1 cellular context compared by ENCODE assay signal in the genomic region with DNA sequence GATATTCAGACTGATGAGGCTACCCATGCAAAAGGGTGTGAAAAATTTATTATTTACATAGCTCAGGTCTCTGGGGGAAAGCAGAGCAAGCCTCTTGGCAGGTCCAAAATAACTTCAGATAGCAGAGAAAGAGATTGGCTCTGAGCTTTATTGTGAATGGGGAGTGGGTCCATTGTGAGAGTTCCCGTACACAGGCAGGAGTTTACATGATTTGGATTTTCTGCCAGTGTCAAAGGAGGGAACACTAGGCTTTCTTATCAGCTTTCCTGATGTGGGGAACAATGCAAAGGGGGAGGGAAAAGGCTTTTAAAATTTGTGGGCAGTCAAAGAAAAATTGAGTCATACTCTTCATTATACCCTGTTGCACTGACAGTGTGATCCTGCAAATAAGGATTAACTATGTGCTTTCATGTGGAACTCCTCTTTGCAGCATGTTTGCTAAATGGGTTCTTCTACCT.
TF ChIP-seq lines count a peak whose summit lies in the region.

No MANE protein-coding gene starts in this region.

TF ChIP-seq in GM12878, 131 proteins besides CTCF, POLR2A, EP300 and RAD21 (continued from another document):
- TF ChIP-seq, protein P1, sequence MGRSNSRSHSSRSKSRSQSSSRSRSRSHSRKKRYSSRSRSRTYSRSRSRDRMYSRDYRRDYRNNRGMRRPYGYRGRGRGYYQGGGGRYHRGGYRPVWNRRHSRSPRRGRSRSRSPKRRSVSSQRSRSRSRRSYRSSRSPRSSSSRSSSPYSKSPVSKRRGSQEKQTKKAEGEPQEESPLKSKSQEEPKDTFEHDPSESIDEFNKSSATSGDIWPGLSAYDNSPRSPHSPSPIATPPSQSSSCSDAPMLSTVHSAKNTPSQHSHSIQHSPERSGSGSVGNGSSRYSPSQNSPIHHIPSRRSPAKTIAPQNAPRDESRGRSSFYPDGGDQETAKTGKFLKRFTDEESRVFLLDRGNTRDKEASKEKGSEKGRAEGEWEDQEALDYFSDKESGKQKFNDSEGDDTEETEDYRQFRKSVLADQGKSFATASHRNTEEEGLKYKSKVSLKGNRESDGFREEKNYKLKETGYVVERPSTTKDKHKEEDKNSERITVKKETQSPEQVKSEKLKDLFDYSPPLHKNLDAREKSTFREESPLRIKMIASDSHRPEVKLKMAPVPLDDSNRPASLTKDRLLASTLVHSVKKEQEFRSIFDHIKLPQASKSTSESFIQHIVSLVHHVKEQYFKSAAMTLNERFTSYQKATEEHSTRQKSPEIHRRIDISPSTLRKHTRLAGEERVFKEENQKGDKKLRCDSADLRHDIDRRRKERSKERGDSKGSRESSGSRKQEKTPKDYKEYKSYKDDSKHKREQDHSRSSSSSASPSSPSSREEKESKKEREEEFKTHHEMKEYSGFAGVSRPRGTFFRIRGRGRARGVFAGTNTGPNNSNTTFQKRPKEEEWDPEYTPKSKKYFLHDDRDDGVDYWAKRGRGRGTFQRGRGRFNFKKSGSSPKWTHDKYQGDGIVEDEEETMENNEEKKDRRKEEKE (IDR thresholded peaks at IDR 0.05) = no peak
- no peak for TF ChIP-seq KDM1A (IDR thresholded peaks at IDR 0.05; ENCODE audit: borderline replicate concordance)
- TF ChIP-seq RAD51 (IDR thresholded peaks at IDR 0.05) = no peak
- no peak for TF ChIP-seq TCF3 (IDR thresholded peaks at IDR 0.05; ENCODE audit: borderline replicate concordance, insufficient read depth, low read depth, low read length)
- TF ChIP-seq TAF1 (IDR thresholded peaks at IDR 0.05; ENCODE audit: borderline replicate concordance, low read depth, low read length) = no peak
- peak; percentile 93 for TF ChIP-seq MEF2B (IDR thresholded peaks at IDR 0.05; ENCODE audit: partially characterized antibody, poor library complexity, severe bottlenecking)
- TF ChIP-seq POLR2AphosphoS5 (IDR thresholded peaks at IDR 0.05; ENCODE audit: low read length) = no peak
- no peak for TF ChIP-seq JUNB (IDR thresholded peaks at IDR 0.05)
